ENCODE assay signal across 8 cellular contexts in genomic region chr1:14522331-14523241, GRCh38.
A peak's percentile ranks its signal among the peaks of the same experiment; 100 is the strongest.
DNase-seq lines count a peak whose midpoint lies in the region; ATAC-seq and TF ChIP-seq lines count a peak whose summit lies in the region.

No MANE protein-coding gene starts in this region.

- H3K9me3 ChIP-seq in IMR-90 (ENCODE audit: control insufficient read depth, insufficient read depth, low read length) = no peaks in the 10 kb centered on the region
- no peaks in the 10 kb centered on the region for H3K9me3 ChIP-seq in CD8-positive, alpha-beta T cell (ENCODE audit: low read length)
- H3K9me3 ChIP-seq in ascending aorta = no peaks in the 10 kb centered on the region

- no peak overlapping the region; a peak in 2 of 4 replicates for H4K8ac ChIP-seq in IMR-90 (ENCODE audit: low read depth in 2 of 2, low read length in 2 of 2)

- H2AFZ ChIP-seq in IMR-90 (replicated peaks; ENCODE audit: low read length, poor library complexity) = peak overlapping the region; percentile 34

- H4K91ac ChIP-seq in IMR-90 (ENCODE audit: insufficient read depth, low read depth, low read length) = peak overlapping the region; percentile 2; the same call in 1 of the 2 replicates

- H3K36me3 Mint-ChIP-seq in CD8-positive, alpha-beta T cell = no peaks in the 10 kb centered on the region

- no peaks in the 10 kb centered on the region for H3K4me1 Mint-ChIP-seq in CD8-positive, alpha-beta T cell (ENCODE audit: low read depth)

- H2BK5ac ChIP-seq in IMR-90 (ENCODE audit: low read depth, low read length, poor library complexity, severe bottlenecking) = peak overlapping the region; percentile 56

- H3K18ac ChIP-seq in IMR-90 (ENCODE audit: low read depth, low read length) = peak overlapping the region; percentile 90

- no peak for TF ChIP-seq POLR2A in IMR-90 (IDR thresholded peaks at IDR 0.05; ENCODE audit: low read depth, low read length)
- TF ChIP-seq POLR2A in erythroblast (IDR thresholded peaks at IDR 0.05; ENCODE audit: low read length) = no peak

- H2AK5ac ChIP-seq in IMR-90 (ENCODE audit: low read depth, low read length) = no peak overlapping the region; the same call in 1 of the 2 replicates

- intact Hi-C loops in IMR-90 (cut with micrococcal nuclease) = no loop called here
- intact Hi-C loops in CD8-positive, alpha-beta T cell (cut with DNase I, micrococcal nuclease) = no loop called here
- intact Hi-C loops in ascending aorta (cut with DNase I) = no loop called here

- no peak overlapping the region for H3K23ac ChIP-seq in IMR-90 (ENCODE audit: low read depth, low read length)

- H2AK9ac ChIP-seq in IMR-90 (replicated peaks; ENCODE audit: low read depth, low read length, poor library complexity) = no peak overlapping the region

- in situ Hi-C loops in IMR-90 (cut with MboI; ENCODE audit: low sequenced_read_pairs) (no loop called here), G401 (cut with HindIII; ENCODE audit: low sequenced_read_pairs) (no loop called here)

- no peaks in the 10 kb centered on the region for H4K20me1 ChIP-seq in IMR-90 (ENCODE audit: insufficient read depth, low read length)

- TF ChIP-seq CTCF in IMR-90 (conservative IDR thresholded peaks at IDR 0.05; ENCODE audit: low read depth, low read length) = no peak
- no peak for TF ChIP-seq CTCF in fibroblast of mammary gland (conservative IDR thresholded peaks at IDR 0.05; ENCODE audit: control insufficient read depth, insufficient read depth, low read depth, low read length)
- no peak for TF ChIP-seq CTCF in retinal pigment epithelial cell (conservative IDR thresholded peaks at IDR 0.05; ENCODE audit: low read depth, low read length)
- no peak for TF ChIP-seq CTCF in CD8-positive, alpha-beta T cell (IDR thresholded peaks at IDR 0.05)
- TF ChIP-seq CTCF in ascending aorta (IDR thresholded peaks at IDR 0.05) = no peak

- H3K9me1 ChIP-seq in IMR-90 (ENCODE audit: insufficient read depth, low read length) = no peaks in the 10 kb centered on the region

- H3K14ac ChIP-seq in IMR-90 (replicated peaks; ENCODE audit: low read depth, low read length) = no peak overlapping the region

- H3K9ac ChIP-seq in IMR-90 (ENCODE audit: low read depth, low read length) = peak overlapping the region; percentile 44

- H3K56ac ChIP-seq in IMR-90 (ENCODE audit: extremely low read depth, insufficient read depth, low read length) = no peak overlapping the region; the same call in 1 of the 2 replicates

- no peak overlapping the region for H3K4me3 Mint-ChIP-seq in CD8-positive, alpha-beta T cell

- peak overlapping the region; percentile 17; the same call in 2 of the 3 replicates for H2BK15ac ChIP-seq in IMR-90 (ENCODE audit: low read depth, low read length)

- H2BK120ac ChIP-seq in IMR-90 (ENCODE audit: low read depth, low read length) = peak overlapping the region; percentile 56

- peak overlapping the region; percentile 67 for H3K4me2 ChIP-seq in IMR-90 (ENCODE audit: low read depth, low read length)

- no peak overlapping the region for H3K27ac Mint-ChIP-seq in CD8-positive, alpha-beta T cell

- no peak for TF ChIP-seq RAD21 in IMR-90 (IDR thresholded peaks at IDR 0.05; ENCODE audit: low read length)

- dilution Hi-C loops in IMR-90 (cut with HindIII; ENCODE audit: low sequenced_read_pairs, unreplicated experiment) = no loop called here

- peak overlapping the region; percentile 61 for H4K5ac ChIP-seq in IMR-90 (ENCODE audit: low read depth, low read length)

- peak; percentile 82 for DNase-seq in IMR-90
- DNase-seq in fibroblast of mammary gland (ENCODE audit: low read depth) = peak; percentile 98
- peak; percentile 72 for DNase-seq in retinal pigment epithelial cell (ENCODE audit: low read depth)
- no peak for DNase-seq in CD8-positive, alpha-beta T cell
- DNase-seq in erythroblast (lab: John Stamatoyannopoulos, UW) = no peak
- DNase-seq in G401 (ENCODE audit: low spot score) = no peak
- DNase-seq in ascending aorta (ENCODE audit: low spot score in 2 of 2) = no peak

- H3K27ac ChIP-seq in IMR-90 (ENCODE audit: insufficient read depth, low read length) (peak overlapping the region; percentile 95), ascending aorta (no peak overlapping the region)
- no peak overlapping the region for H3K27ac ChIP-seq in CD8-positive, alpha-beta T cell (ENCODE audit: low read depth, low read length)

- no peaks in the 10 kb centered on the region for H3K79me1 ChIP-seq in IMR-90 (ENCODE audit: low read depth in 1 of 2, low read length in 2 of 2)

- ATAC-seq in GM18858 (IDR thresholded peaks at IDR 0.05; ENCODE audit: unreplicated experiment) (peak; percentile 44), IMR-90 (ENCODE audit: low read depth) (peak; percentile 80)
- no peak for ATAC-seq in CD8-positive, alpha-beta T cell

- no peaks in the 10 kb centered on the region for H3K9me3 Mint-ChIP-seq in CD8-positive, alpha-beta T cell

- peaks cover 23% of the 10 kb centered on the region for H3K4me1 ChIP-seq in IMR-90 (ENCODE audit: control insufficient read depth, insufficient read depth, low read length)
- no peaks in the 10 kb centered on the region for H3K4me1 ChIP-seq in CD8-positive, alpha-beta T cell (ENCODE audit: insufficient read depth, low read length)
- H3K4me1 ChIP-seq in ascending aorta = no peaks in the 10 kb centered on the region

- no peaks in the 10 kb centered on the region for H3K27me3 ChIP-seq in IMR-90 (ENCODE audit: control insufficient read depth, insufficient read depth, low read length)
- no peaks in the 10 kb centered on the region for H3K27me3 ChIP-seq in CD8-positive, alpha-beta T cell (ENCODE audit: insufficient read depth, low read length)
- no peaks in the 10 kb centered on the region for H3K27me3 ChIP-seq in ascending aorta

- peak overlapping the region; percentile 41; the same call in 1 of the 2 replicates for H3K4ac ChIP-seq in IMR-90 (ENCODE audit: low read depth, low read length)

- no CpG with 5 or more reads among the region's 11 CpGs for WGBS in IMR-90 (ENCODE audit: extremely low coverage in 2 of 2, insufficient read length in 1 of 2), 2 experiments

- BruUV-seq in IMR-90 (replicated peaks; lab: Mats Ljungman, UMichigan) = no TSS peak

- H3K36me3 ChIP-seq in IMR-90 (ENCODE audit: control insufficient read depth, insufficient read depth, low read length) = no peaks in the 10 kb centered on the region
- no peaks in the 10 kb centered on the region for H3K36me3 ChIP-seq in CD8-positive, alpha-beta T cell (ENCODE audit: insufficient read depth, low read length)
- no peaks in the 10 kb centered on the region for H3K36me3 ChIP-seq in ascending aorta

- POLR2A ChIA-PET in IMR-90 (lab: Charles Lee; ENCODE audit: unreplicated experiment) = no interaction called here
- POLR2A ChIA-PET in CD8-positive, alpha-beta T cell (lab: Charles Lee) = no interaction called here

- peak overlapping the region; percentile 51; the same call in 1 of the 2 replicates for H2BK20ac ChIP-seq in IMR-90 (ENCODE audit: low read depth, low read length)

- CTCF ChIA-PET in IMR-90 (lab: Yijun Ruan, JAX) = no interaction called here
- CTCF ChIA-PET in CD8-positive, alpha-beta T cell (lab: Charles Lee) = interaction anchor here (0.6 to 1.7 kb wide), 2 partner anchors 10 to 15 kb away, joined by 3 to 4 read pairs; no protein-coding TSS in a partner anchor

- H3K27me3 Mint-ChIP-seq in CD8-positive, alpha-beta T cell (ENCODE audit: low read depth) = peaks cover 6% of the 10 kb centered on the region

- H3K4me3 ChIP-seq in IMR-90 (ENCODE audit: insufficient read depth, low read depth, low read length) (no peak overlapping the region), fibroblast of mammary gland (ENCODE audit: control insufficient read depth, low read depth, low read length) (no peak overlapping the region), retinal pigment epithelial cell (ENCODE audit: low read length) (no peak overlapping the region), ascending aorta (no peak overlapping the region)
- no peak overlapping the region for H3K4me3 ChIP-seq in CD8-positive, alpha-beta T cell (ENCODE audit: low read depth, low read length)

TF ChIP-seq in IMR-90, 13 proteins besides CTCF, POLR2A, EP300 and RAD21:
- TF ChIP-seq RCOR1 (IDR thresholded peaks at IDR 0.05; ENCODE audit: insufficient replicate concordance, low read length) (no peak), CEBPB (IDR thresholded peaks at IDR 0.05; ENCODE audit: low read depth, low read length) (peak; percentile 69)

Comparison
In these comparisons a context has a peak if more than half of its experiments do, and no peak if none do; other contexts are left out.
1. DNase-seq: peak in IMR-90 (single experiment), fibroblast of mammary gland (single experiment) and retinal pigment epithelial cell (single experiment); none in CD8-positive, alpha-beta T cell (0 of 7), erythroblast (0 of 2), G401 (single experiment) and ascending aorta (0 of 2).